In genomic region chr7:132899833-132900232, GRCh38 we compare ENCODE assay signal across 1 cellular context.
TF ChIP-seq lines count a peak whose summit lies in the region.

No MANE protein-coding gene starts in this region.

TF ChIP-seq in H1, 55 proteins besides CTCF, POLR2A, EP300 and RAD21 (continued from another document):
- no peak for TF ChIP-seq CHD7 (IDR thresholded peaks at IDR 0.05; ENCODE audit: insufficient replicate concordance, low read length)
- TF ChIP-seq RXRA (IDR thresholded peaks at IDR 0.05; ENCODE audit: insufficient read depth, low read depth, low read length) = no peak
- no peak for TF ChIP-seq TEAD4 (IDR thresholded peaks at IDR 0.05; ENCODE audit: low read depth, low read length)
- no peak for TF ChIP-seq CTBP2 (IDR thresholded peaks at IDR 0.05; ENCODE audit: borderline replicate concordance, insufficient read depth, insufficient read length, low read length)
- no peak for TF ChIP-seq ZNF274 (IDR thresholded peaks at IDR 0.05; ENCODE audit: borderline replicate concordance, extremely low read depth, low read length)
- no peak for TF ChIP-seq GABPA (IDR thresholded peaks at IDR 0.05; ENCODE audit: borderline replicate concordance, insufficient read depth, low read length)
- no peak for TF ChIP-seq EGR1 (IDR thresholded peaks at IDR 0.05; ENCODE audit: borderline replicate concordance, low read depth, low read length)
- TF ChIP-seq GTF2F1 (IDR thresholded peaks at IDR 0.05; ENCODE audit: borderline replicate concordance, low read depth, low read length) = no peak
- TF ChIP-seq USF2 (IDR thresholded peaks at IDR 0.05; ENCODE audit: low read length) = no peak
- TF ChIP-seq POLR2AphosphoS5 (IDR thresholded peaks at IDR 0.05; ENCODE audit: low read depth, low read length) = no peak
